26 cellular contexts compared by ENCODE assay signal in genomic region chr11:76214186-76214585, GRCh38. TPM values are rescaled to one million over a fixed set of nuclear protein-coding genes. Genes with fewer than 3 reads are reported as not detected.
"Had no signal": no experiment of that assay in that cellular context is flagged by ENCODE, and none has a peak within 500 bp of the region (broad histone marks: within the 10 kb centered on the region; RNA-seq: fewer than 3 reads in every experiment).

No MANE protein-coding gene starts in this region.

- DNase-seq: cortex of kidney; effector memory CD8-positive, alpha-beta T cell; erythroblast; esophagus squamous epithelium; foreskin melanocyte; glutamatergic neuron; hippocampal formation; kidney glomerular epithelial cell; mammary epithelial cell; mesendoderm; midbrain; naive thymus-derived CD4-positive, alpha-beta T cell; sigmoid colon; stimulated activated CD4-positive, alpha-beta T cell treated with anti-CD3 and anti-CD28 coated beads, Interleukin-2, amount 100 ng/mL, for 24 hours; stimulated activated CD4-positive, alpha-beta T cell treated with anti-CD3 and anti-CD28 coated beads, Interleukin-4, amount 100 ng/mL, for 24 hours; stimulated activated naive CD4-positive, alpha-beta T cell treated with Interleukin-2 at 50 U/mL for 16 hours; stomach; thyroid gland; trophoblast cell had no signal

- H3K36me3 Mint-ChIP-seq: naive thymus-derived CD4-positive, alpha-beta T cell; stimulated activated effector memory CD8-positive, alpha-beta T cell treated with anti-CD3 and anti-CD28 coated beads, Interleukin-12 subunit alpha, Interleukin-12 subunit beta, amount 100 ng/mL, for 72 hours had no signal

- H3K27ac Mint-ChIP-seq: effector memory CD8-positive, alpha-beta T cell; naive thymus-derived CD4-positive, alpha-beta T cell; nephron; progenitor cell of endocrine pancreas; stimulated activated effector memory CD8-positive, alpha-beta T cell treated with anti-CD3 and anti-CD28 coated beads, Interleukin-12 subunit alpha, Interleukin-12 subunit beta, amount 100 ng/mL, for 72 hours had no signal

- ATAC-seq: effector memory CD8-positive, alpha-beta T cell; heart right ventricle; naive thymus-derived CD4-positive, alpha-beta T cell; pancreas; right cardiac atrium; stimulated activated effector memory CD8-positive, alpha-beta T cell treated with anti-CD3 and anti-CD28 coated beads, Interleukin-12 subunit alpha, Interleukin-12 subunit beta, amount 100 ng/mL, for 72 hours had no signal

- H3K4me3 Mint-ChIP-seq: effector memory CD8-positive, alpha-beta T cell; naive thymus-derived CD4-positive, alpha-beta T cell; nephron; stimulated activated effector memory CD8-positive, alpha-beta T cell treated with anti-CD3 and anti-CD28 coated beads, Interleukin-12 subunit alpha, Interleukin-12 subunit beta, amount 100 ng/mL, for 72 hours had no signal

- H3K4me1 Mint-ChIP-seq: stimulated activated effector memory CD8-positive, alpha-beta T cell treated with anti-CD3 and anti-CD28 coated beads, Interleukin-12 subunit alpha, Interleukin-12 subunit beta, amount 100 ng/mL, for 72 hours had no signal

- H3K9me3 Mint-ChIP-seq: effector memory CD8-positive, alpha-beta T cell; nephron; stimulated activated effector memory CD8-positive, alpha-beta T cell treated with anti-CD3 and anti-CD28 coated beads, Interleukin-12 subunit alpha, Interleukin-12 subunit beta, amount 100 ng/mL, for 72 hours had no signal

RNA-seq across cellular contexts. Expression of gene WNT11, which starts 7.9 kb away (rescaled TPM):
- total RNA-seq: dermis microvascular lymphatic vessel endothelial cell had no signal
